ENCODE assay signal across 21 cellular contexts in genomic region chr11:34072831-34073230, GRCh38.
"Had no signal": no experiment of that assay in that cellular context is flagged by ENCODE, and none has a peak within 500 bp of the region (broad histone marks: within the 10 kb centered on the region; RNA-seq: fewer than 3 reads in every experiment).

No MANE protein-coding gene starts in this region.

- H3K9me3 ChIP-seq: adrenal gland, suprapubic skin, transverse colon, uterus had no signal

- H3K4me3 ChIP-seq: adrenal gland, dorsolateral prefrontal cortex, hepatocyte, lung, neural progenitor cell, suprapubic skin, transverse colon, uterus had no signal

- FAIRE-seq: colon, islet of Langerhans, TTC549 had no signal

- H3K36me3 ChIP-seq: uterus had no signal

- H3K4me1 ChIP-seq: neural progenitor cell, uterus had no signal

- H3K9ac ChIP-seq: neural progenitor cell had no signal

- H3K4me2 ChIP-seq: hepatocyte, neural progenitor cell had no signal

- ATAC-seq: activated CD8-positive, alpha-beta T cell treated with anti-CD3 and anti-CD28 coated beads, Interleukin-2, amount 10 ng/mL, durations not matched to agents 7 days and 5 days; foreskin keratinocyte; left lobe of liver; stimulated activated naive CD8-positive, alpha-beta T cell treated with anti-CD3 and anti-CD28 coated beads, Interleukin-15, Interleukin-2, amounts not matched to agents 100 U/mL and 50 U/mL, for 24 hours; WTC11 had no signal

- H2AFZ ChIP-seq: hepatocyte, neural progenitor cell had no signal

- H3K27me3 ChIP-seq: adrenal gland, dorsolateral prefrontal cortex, foreskin keratinocyte, hepatocyte, neural progenitor cell, suprapubic skin, transverse colon, uterus had no signal

- H3K27ac ChIP-seq: adrenal gland, dorsolateral prefrontal cortex, epithelial cell of prostate, foreskin keratinocyte, hepatocyte, neural progenitor cell, suprapubic skin, transverse colon, uterus had no signal

- DNase-seq: activated CD4-positive, alpha-beta T cell treated with anti-CD3 and anti-CD28 coated beads for 4 hours; activated CD8-positive, alpha-beta T cell treated with anti-CD3 and anti-CD28 coated beads, Interleukin-2, amount 10 ng/mL, durations not matched to agents 7 days and 5 days; activated naive CD4-positive, alpha-beta T cell treated with anti-CD3 and anti-CD28 coated beads, Interleukin-2, amount 50 U/mL, for 16 hours; activated T-cell treated with anti-CD3 and anti-CD28 coated beads, Interleukin-2, amount 50 U/mL, for 24 hours; adrenal gland; dorsolateral prefrontal cortex; foreskin keratinocyte; midbrain; stimulated activated naive CD8-positive, alpha-beta T cell treated with anti-CD3 and anti-CD28 coated beads, Interleukin-15, Interleukin-2, amounts not matched to agents 100 U/mL and 50 U/mL, for 24 hours; transverse colon; uterus had no signal
